Comparison of ENCODE assay signal across 1 cellular context in the genomic region with DNA sequence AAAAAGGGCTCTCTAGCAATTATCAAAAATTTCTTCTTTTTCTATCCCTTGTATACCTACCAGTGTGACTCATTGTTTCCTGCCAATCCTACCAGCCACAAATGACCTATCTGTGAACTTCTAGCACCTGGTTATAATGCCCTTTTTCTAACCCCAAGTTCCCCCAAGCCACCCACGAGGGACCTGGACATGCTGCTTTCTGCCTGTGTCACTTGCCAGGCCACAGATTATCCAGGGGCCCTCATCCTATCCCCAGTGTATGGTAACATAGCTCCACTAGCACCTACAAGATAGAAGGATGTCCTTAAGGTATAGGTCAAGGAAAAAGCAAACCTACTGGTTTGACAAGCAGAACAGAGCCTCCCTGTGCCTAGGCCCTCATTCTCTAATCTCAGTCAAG.
TF ChIP-seq lines count a peak whose summit lies in the region.

No MANE protein-coding gene starts in this region.

TF ChIP-seq in HCT116, 20 proteins besides CTCF, POLR2A, EP300 and RAD21 (continued from another document):
- TF ChIP-seq ZNF274 (IDR thresholded peaks at IDR 0.05; ENCODE audit: low read depth, low read length) (no peak), SP1 (IDR thresholded peaks at IDR 0.05; ENCODE audit: low read depth) (peak; percentile 67), EGR1 (IDR thresholded peaks at IDR 0.05; ENCODE audit: low read depth) (no peak), EZH2phosphoT487 (IDR thresholded peaks at IDR 0.05; ENCODE audit: borderline replicate concordance) (no peak), REST (IDR thresholded peaks at IDR 0.05; ENCODE audit: low read depth) (no peak), EZH2 (IDR thresholded peaks at IDR 0.05) (no peak), YY1 (IDR thresholded peaks at IDR 0.05; ENCODE audit: extremely low read depth, insufficient replicate concordance, low read depth, low read length) (no peak)
- TF ChIP-seq, protein P1, sequence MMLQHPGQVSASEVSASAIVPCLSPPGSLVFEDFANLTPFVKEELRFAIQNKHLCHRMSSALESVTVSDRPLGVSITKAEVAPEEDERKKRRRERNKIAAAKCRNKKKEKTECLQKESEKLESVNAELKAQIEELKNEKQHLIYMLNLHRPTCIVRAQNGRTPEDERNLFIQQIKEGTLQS (IDR thresholded peaks at IDR 0.05) = no peak
